ENCODE assay signal across 8 cellular contexts in genomic region chr20:33992923-33993799, GRCh38. TPM values are rescaled to one million over a fixed set of nuclear protein-coding genes. Genes with fewer than 3 reads are reported as not detected.
A peak's percentile ranks its signal among the peaks of the same experiment; 100 is the strongest.
DNase-seq lines count a peak whose midpoint lies in the region; ATAC-seq and TF ChIP-seq lines count a peak whose summit lies in the region.

No MANE protein-coding gene starts in this region.

- no peaks in the 10 kb centered on the region for H3K27me3 ChIP-seq in IMR-90 (ENCODE audit: control insufficient read depth, insufficient read depth, low read length)

- CTCF ChIA-PET in IMR-90 (lab: Yijun Ruan, JAX) = interaction anchor here (0.9 to 1.5 kb wide), 3 partner anchors 77 to 130 kb away, joined by 3 to 6 read pairs (median 6); no protein-coding TSS in a partner anchor
- CTCF ChIA-PET in OCI-LY7 (lab: Charles Lee; ENCODE audit: unreplicated experiment) = interaction anchor here (0.5 to 1.4 kb wide), 6 partner anchors 19 to 1154 kb away, joined by 3 to 4 read pairs (median 3); partner anchors contain the start of gene EDEM2

- peak overlapping the region; percentile 82 for H4K5ac ChIP-seq in IMR-90 (ENCODE audit: low read depth, low read length)

- peaks cover 9% of the 10 kb centered on the region for H3K4me1 ChIP-seq in IMR-90 (ENCODE audit: control insufficient read depth, insufficient read depth, low read length)
- peaks cover 42% of the 10 kb centered on the region for H3K4me1 ChIP-seq in OCI-LY7 (ENCODE audit: insufficient read depth, low read length, poor library complexity, severe bottlenecking)

- DNase-seq in DMS114 treated with DMSO at 0.1 percent for 48 hours (lab: John Stamatoyannopoulos, UW; ENCODE audit: unreplicated experiment) (peak; percentile 99), IMR-90 (peak; percentile 99), OCI-LY7 (ENCODE audit: low spot score) (peak; percentile 98), activated T-cell treated with anti-CD3 and anti-CD28 coated beads for 4 hours (peak; percentile 99), epidermal melanocyte (ENCODE audit: insufficient read length, low spot score) (peak; percentile 94), middle frontal gyrus (ENCODE audit: extremely low spot score, low spot score) (peak; percentile 94)
- DNase-seq in stimulated activated CD8-positive, alpha-beta memory T cell treated with anti-CD3 and anti-CD28 coated beads, Interleukin-2, amount 100 ng/mL, for 1 hour (ENCODE audit: low read depth in 2 of 2) = peak; percentile 98 to 99

- H3K4me2 ChIP-seq in IMR-90 (ENCODE audit: low read depth, low read length) = peak overlapping the region; percentile 87
- peak overlapping the region; percentile 98 for H3K4me2 ChIP-seq in OCI-LY7 (ENCODE audit: low read length)

- peaks cover 58% of the 10 kb centered on the region for H3K79me2 ChIP-seq in OCI-LY7 (ENCODE audit: insufficient read depth, low read depth, low read length)

- H3K56ac ChIP-seq in IMR-90 (ENCODE audit: extremely low read depth, insufficient read depth, low read length) = peak overlapping the region; percentile 94

- H3K9me3 ChIP-seq in IMR-90 (ENCODE audit: control insufficient read depth, insufficient read depth, low read length) (no peaks in the 10 kb centered on the region), OCI-LY7 (ENCODE audit: low read length) (no peaks in the 10 kb centered on the region)

- peak overlapping the region; percentile 96 for H3K23ac ChIP-seq in IMR-90 (ENCODE audit: low read depth, low read length)

- peak overlapping the region; percentile 97 for H2AK9ac ChIP-seq in IMR-90 (replicated peaks; ENCODE audit: low read depth, low read length, poor library complexity)

- peak overlapping the region; percentile 90; the same call in 1 of the 2 replicates for H2BK20ac ChIP-seq in IMR-90 (ENCODE audit: low read depth, low read length)

- H4K91ac ChIP-seq in IMR-90 (ENCODE audit: insufficient read depth, low read depth, low read length) = peak overlapping the region; percentile 81

- peak overlapping the region; percentile 79; the same call in 1 of the 3 replicates for H2BK15ac ChIP-seq in IMR-90 (ENCODE audit: low read depth, low read length)

- peak overlapping the region; percentile 76 for H3K18ac ChIP-seq in IMR-90 (ENCODE audit: low read depth, low read length)

- H3K79me1 ChIP-seq in IMR-90 (ENCODE audit: low read depth in 1 of 2, low read length in 2 of 2) = peaks cover 18 to 54% of the 10 kb centered on the region in 2 experiments; a peak in 3 of 4 replicates

- H3K4me3 ChIP-seq in IMR-90 (ENCODE audit: insufficient read depth, low read depth, low read length) = peak overlapping the region; percentile 88
- peak overlapping the region; percentile 99 for H3K4me3 ChIP-seq in OCI-LY7 (ENCODE audit: low read depth, low read length, poor library complexity, severe bottlenecking)

- H2BK120ac ChIP-seq in IMR-90 (ENCODE audit: low read depth, low read length) = peak overlapping the region; percentile 98

- peak overlapping the region; percentile 92 for H2BK5ac ChIP-seq in IMR-90 (ENCODE audit: low read depth, low read length, poor library complexity, severe bottlenecking)

- H3K4ac ChIP-seq in IMR-90 (ENCODE audit: low read depth, low read length) = peak overlapping the region; percentile 93

- peak overlapping the region; percentile 94 for H2AK5ac ChIP-seq in IMR-90 (ENCODE audit: low read depth, low read length)

- no peaks in the 10 kb centered on the region for H3K36me3 ChIP-seq in IMR-90 (ENCODE audit: control insufficient read depth, insufficient read depth, low read length)
- peaks cover 42% of the 10 kb centered on the region for H3K36me3 ChIP-seq in OCI-LY7 (ENCODE audit: insufficient read depth, low read length)

- H3K14ac ChIP-seq in IMR-90 (replicated peaks; ENCODE audit: low read depth, low read length) = peak overlapping the region; percentile 98

- peak overlapping the region; percentile 95 for H3K27ac ChIP-seq in IMR-90 (ENCODE audit: insufficient read depth, low read length)
- peak overlapping the region; percentile 78 for H3K27ac ChIP-seq in OCI-LY7 (ENCODE audit: low read depth, low read length, poor library complexity, severe bottlenecking)

- BruUV-seq in IMR-90 (replicated peaks; lab: Mats Ljungman, UMichigan) (no TSS peak), OCI-LY7 (replicated peaks; lab: Mats Ljungman, UMichigan) (no TSS peak)

- 0% methylated on average over 23 of the region's 49 CpGs; no CpG with 5 or more reads in 1 of the 2 experiments for WGBS in IMR-90 (ENCODE audit: extremely low coverage in 2 of 2, insufficient read length in 1 of 2), 2 experiments

- peak overlapping the region; percentile 90 for H3K9ac ChIP-seq in IMR-90 (ENCODE audit: low read depth, low read length)

- peak; percentile 88 for TF ChIP-seq POLR2A in IMR-90 (IDR thresholded peaks at IDR 0.05; ENCODE audit: low read depth, low read length)

- dilution Hi-C loops in IMR-90 (cut with HindIII; ENCODE audit: low sequenced_read_pairs, unreplicated experiment) = no loop called here

- no peak for TF ChIP-seq RAD21 in IMR-90 (IDR thresholded peaks at IDR 0.05; ENCODE audit: low read length)

- peaks cover 45% of the 10 kb centered on the region for H4K20me1 ChIP-seq in IMR-90 (ENCODE audit: insufficient read depth, low read length)
- peaks cover 36% of the 10 kb centered on the region for H4K20me1 ChIP-seq in OCI-LY7 (ENCODE audit: insufficient read depth, low read length)

- TF ChIP-seq CTCF in IMR-90 (conservative IDR thresholded peaks at IDR 0.05; ENCODE audit: low read depth, low read length) (no peak), OCI-LY7 (conservative IDR thresholded peaks at IDR 0.05; ENCODE audit: low read length) (no peak; the same call in 1 of the 2 replicates)

- peak overlapping the region; percentile 90 to 96 for H4K8ac ChIP-seq in IMR-90 (ENCODE audit: low read depth in 2 of 2, low read length in 2 of 2)

- POLR2A ChIA-PET in IMR-90 (lab: Charles Lee; ENCODE audit: unreplicated experiment) (interaction anchor here (0.7 kb wide), 1 partner anchor 167 kb away, joined by 6 read pairs; no protein-coding TSS in a partner anchor), OCI-LY7 (lab: Charles Lee) (interaction anchor here (0.5 to 2.3 kb wide), 20 partner anchors 8 to 314 kb away, joined by 3 to 6 read pairs (median 4); no protein-coding TSS in a partner anchor)

- peak; percentile 69 for ATAC-seq in GM21529 (IDR thresholded peaks at IDR 0.05; ENCODE audit: unreplicated experiment)
- peak; percentile 84 for ATAC-seq in IMR-90 (ENCODE audit: low read depth)

- in situ Hi-C loops in IMR-90 (cut with MboI; ENCODE audit: low sequenced_read_pairs) = no loop called here

- H3K9me2 ChIP-seq in OCI-LY7 (ENCODE audit: insufficient read depth, low read length) = no peaks in the 10 kb centered on the region

- H2AFZ ChIP-seq in IMR-90 (replicated peaks; ENCODE audit: low read length, poor library complexity) (peak overlapping the region; percentile 98), OCI-LY7 (ENCODE audit: low read length) (peak overlapping the region; percentile 47)

- peaks cover 7% of the 10 kb centered on the region for H3K9me1 ChIP-seq in IMR-90 (ENCODE audit: insufficient read depth, low read length)

- intact Hi-C loops in IMR-90 (cut with micrococcal nuclease) = loop anchor here (1.0 to 2.0 kb wide), 3 partner anchors 76 to 130 kb away; no protein-coding TSS in a partner anchor
- intact Hi-C loops in OCI-LY7 (cut with micrococcal nuclease; ENCODE audit: unreplicated experiment) = loop anchor here (1.0 to 2.0 kb wide), 3 partner anchors 110 to 120 kb away; partner anchors contain the start of gene EIF2S2

TF ChIP-seq in IMR-90, 13 proteins besides CTCF, POLR2A, EP300 and RAD21:
- no peak for TF ChIP-seq FOS (IDR thresholded peaks at IDR 0.05; ENCODE audit: low read depth, low read length)
- peak; percentile 71 for TF ChIP-seq MAZ (IDR thresholded peaks at IDR 0.05; ENCODE audit: borderline replicate concordance, low read depth, low read length)
- TF ChIP-seq MXI1 (IDR thresholded peaks at IDR 0.05; ENCODE audit: borderline replicate concordance, low read depth, low read length) = peak; percentile 66; the same call in 1 of the 2 replicates
- no peak for TF ChIP-seq NFE2L2 (IDR thresholded peaks at IDR 0.05; ENCODE audit: low read depth, low read length)
- TF ChIP-seq CHD1 (IDR thresholded peaks at IDR 0.05; ENCODE audit: low read depth, low read length) = peak; percentile 98; the same call in 1 of the 2 replicates
- TF ChIP-seq BHLHE40 (IDR thresholded peaks at IDR 0.05; ENCODE audit: low read depth, low read length) = peak; percentile 96

RNA-seq across cellular contexts. Expression of gene RALY, which starts 0.6 kb away (rescaled TPM):
- total RNA-seq in IMR-90 (2012; rRNA removed) = 45.8 and 46.2 TPM in 2 replicates
- polyA plus RNA-seq in IMR-90 (2012; rRNA removed) = 115 and 123 TPM in 2 replicates
- polyA plus RNA-seq in IMR-90 (2012; cell fraction: cytosol; rRNA removed) = 145 and 250 TPM in 2 replicates
- 72.9 and 111 TPM in 2 replicates for polyA plus RNA-seq in IMR-90 (2012; cell fraction: nucleus; rRNA removed; ENCODE audit: low replicate concordance)
- 136 and 151 TPM in 2 replicates for total RNA-seq in OCI-LY7 (2014; rRNA removed; shearing (Covaris generic))
- total RNA-seq in OCI-LY7 (2022) = 163 and 173 TPM in 2 replicates

Comparison
In these comparisons a context has a peak if more than half of its experiments do, and no peak if none do; other contexts are left out.
1. Peak in every context shown above with its lines: DNase-seq, ATAC-seq, H3K4me3 ChIP-seq and H3K27ac ChIP-seq.